In the genomic region with DNA sequence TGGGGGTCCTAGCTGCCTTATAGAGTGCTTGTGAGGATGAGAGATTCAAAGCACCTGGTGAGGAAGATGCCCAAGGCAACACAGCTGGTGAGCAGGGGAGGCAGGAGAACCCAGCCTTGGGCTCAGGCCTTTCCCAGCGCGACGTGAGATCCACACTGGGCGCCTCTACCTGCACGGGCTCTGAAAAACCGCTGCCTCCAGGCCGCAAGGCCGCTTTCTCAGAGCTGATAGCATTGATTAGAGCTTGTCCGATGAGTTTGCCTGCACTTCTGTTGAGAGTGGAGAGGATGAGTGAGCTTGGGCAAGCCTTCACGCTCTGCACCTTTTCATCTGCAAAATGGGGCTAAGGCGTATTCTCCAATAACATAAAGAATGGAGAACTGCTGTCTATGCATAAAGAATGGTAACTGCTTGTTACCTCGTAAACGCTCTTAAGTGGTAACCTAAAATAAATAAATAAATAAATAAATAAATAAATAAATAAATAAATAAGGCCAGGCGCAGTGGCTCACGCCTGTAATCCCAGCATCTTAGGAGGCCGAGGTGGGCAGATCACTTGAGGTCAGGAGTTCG, we compare ENCODE assay signal across 8 cellular contexts. TPM values are rescaled to one million over a fixed set of nuclear protein-coding genes. Genes with fewer than 3 reads are reported as not detected.
DNase-seq lines count a peak whose midpoint lies in the region; ATAC-seq and TF ChIP-seq lines count a peak whose summit lies in the region.

No MANE protein-coding gene starts in this region.

- peaks cover 22% of the 10 kb centered on the region for H3K36me3 ChIP-seq in left ventricle myocardium inferior
- peaks cover 2 to 4% of the 10 kb centered on the region in 2 donors for H3K36me3 ChIP-seq in aorta (ENCODE audit: control insufficient read depth in 1 of 2, insufficient read depth in 2 of 2, low read length in 1 of 2)

- H3K27me3 ChIP-seq in left ventricle myocardium inferior (ENCODE audit: low read depth): no peaks in the 10 kb centered on the region
- no peaks in the 10 kb centered on the region for H3K27me3 ChIP-seq in right cardiac atrium (ENCODE audit: control insufficient read depth, insufficient read depth)
- H3K27me3 ChIP-seq in aorta (ENCODE audit: control insufficient read depth in 1 of 2, insufficient read depth in 2 of 2, low read length in 1 of 2): no peaks in the 10 kb centered on the region

- H3K27ac ChIP-seq in left ventricle myocardium inferior (replicated peaks): no peak overlapping the region
- H3K27ac ChIP-seq in right cardiac atrium (ENCODE audit: low read length): no peak overlapping the region
- H3K27ac ChIP-seq in aorta (ENCODE audit: low read depth in 1 of 2, low read length in 2 of 2): no peak overlapping the region

- no peak for ATAC-seq in right cardiac atrium
- ATAC-seq in activated naive CD4-positive, alpha-beta T cell treated with anti-CD3 and anti-CD28 coated beads, Interleukin-2, amount 50 U/mL, for 72 hours: no peak
- peak; percentile 40 for ATAC-seq in aorta (ENCODE audit: low FRiP score)
- ATAC-seq in GM19324 (IDR thresholded peaks at IDR 0.05; ENCODE audit: low FRiP score, unreplicated experiment): no peak

- peak overlapping the region; percentile 91 to 92 for H3K27ac Mint-ChIP-seq in activated naive CD4-positive, alpha-beta T cell treated with anti-CD3 and anti-CD28 coated beads, Interleukin-2, amount 50 U/mL, for 72 hours

- H3K4me3 ChIP-seq in left ventricle myocardium inferior (peak overlapping the region; percentile 79), right cardiac atrium (ENCODE audit: low read length) (no peak overlapping the region), aorta (ENCODE audit: low read length in 2 of 2) (no peak overlapping the region)

- DNase-seq in left ventricle myocardium inferior: no peak
- DNase-seq in right cardiac atrium: no peak
- peak in 1 of 2 donors; percentile 8 for DNase-seq in activated naive CD4-positive, alpha-beta T cell treated with anti-CD3 and anti-CD28 coated beads, Interleukin-2, amount 50 U/mL, for 72 hours (ENCODE audit: low spot score in 2 of 2)
- DNase-seq in kidney tubule cell (ENCODE audit: low spot score): peak; percentile 6
- no peak for DNase-seq in aorta
- no peak for DNase-seq in AML-193 (lab: John Stamatoyannopoulos, UW)
- DNase-seq in NOMO-1 treated with DMSO at 0.1 percent for 48 hours (lab: John Stamatoyannopoulos, UW; ENCODE audit: unreplicated experiment): no peak

- intact Hi-C loops in left ventricle myocardium inferior (cut with micrococcal nuclease) (no loop called here), right cardiac atrium (cut with DNase I) (no loop called here), aorta (cut with DNase I) (no loop called here)

- H3K9me3 Mint-ChIP-seq in activated naive CD4-positive, alpha-beta T cell treated with anti-CD3 and anti-CD28 coated beads, Interleukin-2, amount 50 U/mL, for 72 hours: no peaks in the 10 kb centered on the region

- WGBS in right cardiac atrium: 72% methylated on average over 17 of the region's 17 CpGs
- WGBS in aorta, 2 donors: 62 to 67% methylated on average over 17 of the region's 17 CpGs

- H3K9me3 ChIP-seq in left ventricle myocardium inferior (replicated peaks) (no peaks in the 10 kb centered on the region), right cardiac atrium (ENCODE audit: control insufficient read depth, low read length) (no peaks in the 10 kb centered on the region), aorta (ENCODE audit: control insufficient read depth, low read length) (no peaks in the 10 kb centered on the region)

- H3K36me3 Mint-ChIP-seq in activated naive CD4-positive, alpha-beta T cell treated with anti-CD3 and anti-CD28 coated beads, Interleukin-2, amount 50 U/mL, for 72 hours: peaks cover 13 to 25% of the 10 kb centered on the region in 2 donors

- H3K4me1 ChIP-seq in left ventricle myocardium inferior (peaks cover 13% of the 10 kb centered on the region), right cardiac atrium (ENCODE audit: control insufficient read depth, insufficient read depth, low read length) (no peaks in the 10 kb centered on the region), aorta (ENCODE audit: control insufficient read depth in 1 of 2, insufficient read depth in 2 of 2, low read length in 2 of 2) (no peaks in the 10 kb centered on the region)

- no peak for TF ChIP-seq CTCF in left ventricle myocardium inferior (IDR thresholded peaks at IDR 0.05; ENCODE audit: borderline replicate concordance)

RNA-seq across cellular contexts. Expression of a gene that starts 0.9 kb away (rescaled TPM):
- total RNA-seq in left ventricle myocardium inferior (2.4 TPM), right cardiac atrium (1 to 10 TPM; 3.6 to 5.3 (median 4.1) TPM), aorta (10 to 100 TPM; 21.6 to 27.2 TPM)
- polyA plus RNA-seq in right cardiac atrium (3.3 TPM), aorta (10 to 100 TPM in 1 of 2 donors, 1 to 10 TPM in 1; 1.4 to 77.2 TPM)
- 10 to 100 TPM; 63.6 to 96.7 TPM for total RNA-seq in activated naive CD4-positive, alpha-beta T cell treated with anti-CD3 and anti-CD28 coated beads, Interleukin-2, amount 50 U/mL, for 72 hours

RNA-seq across cellular contexts. Expression of a gene that starts 25.3 kb away (rescaled TPM):
- total RNA-seq in left ventricle myocardium inferior: 106 TPM
- total RNA-seq in right cardiac atrium: 100 to 1,000 TPM in 3 of 4 donors, 10 to 100 TPM in 1; 87.8 to 121 (median 111) TPM
- polyA plus RNA-seq in right cardiac atrium: 53.4 TPM
- total RNA-seq in activated naive CD4-positive, alpha-beta T cell treated with anti-CD3 and anti-CD28 coated beads, Interleukin-2, amount 50 U/mL, for 72 hours: 100 to 1,000 TPM; 185 to 222 TPM
- total RNA-seq in aorta: 100 to 1,000 TPM; 166 to 167 TPM
- polyA plus RNA-seq in aorta: 100 to 1,000 TPM; 105 to 117 TPM

RNA-seq across cellular contexts. Expression of a gene that starts 49.4 kb away (rescaled TPM):
- total RNA-seq in left ventricle myocardium inferior: 11.4 TPM
- total RNA-seq in right cardiac atrium: 10 to 100 TPM; 12.1 to 16.8 (median 13.7) TPM
- 11.1 TPM for polyA plus RNA-seq in right cardiac atrium
- total RNA-seq in activated naive CD4-positive, alpha-beta T cell treated with anti-CD3 and anti-CD28 coated beads, Interleukin-2, amount 50 U/mL, for 72 hours: 10 to 100 TPM; 39.4 to 50.8 TPM
- total RNA-seq in aorta: 10 to 100 TPM; 11.6 to 13.4 TPM
- polyA plus RNA-seq in aorta: 1 to 10 TPM; 5.1 to 7.9 TPM

RNA-seq across cellular contexts. Expression of a gene that starts 55.5 kb away (rescaled TPM):
- 9.8 TPM for total RNA-seq in left ventricle myocardium inferior
- total RNA-seq in right cardiac atrium: 10 to 100 TPM; 13.8 to 14.4 (median 14.1) TPM
- 4.6 TPM for polyA plus RNA-seq in right cardiac atrium
- 100 to 1,000 TPM; 149 to 205 TPM for total RNA-seq in activated naive CD4-positive, alpha-beta T cell treated with anti-CD3 and anti-CD28 coated beads, Interleukin-2, amount 50 U/mL, for 72 hours
- total RNA-seq in aorta: 10 to 100 TPM; 40.1 to 41.0 TPM
- polyA plus RNA-seq in aorta: 1 to 10 TPM; 5.4 to 9.8 TPM
